Comparison of ENCODE assay signal across 8 cellular contexts in the genomic region with DNA sequence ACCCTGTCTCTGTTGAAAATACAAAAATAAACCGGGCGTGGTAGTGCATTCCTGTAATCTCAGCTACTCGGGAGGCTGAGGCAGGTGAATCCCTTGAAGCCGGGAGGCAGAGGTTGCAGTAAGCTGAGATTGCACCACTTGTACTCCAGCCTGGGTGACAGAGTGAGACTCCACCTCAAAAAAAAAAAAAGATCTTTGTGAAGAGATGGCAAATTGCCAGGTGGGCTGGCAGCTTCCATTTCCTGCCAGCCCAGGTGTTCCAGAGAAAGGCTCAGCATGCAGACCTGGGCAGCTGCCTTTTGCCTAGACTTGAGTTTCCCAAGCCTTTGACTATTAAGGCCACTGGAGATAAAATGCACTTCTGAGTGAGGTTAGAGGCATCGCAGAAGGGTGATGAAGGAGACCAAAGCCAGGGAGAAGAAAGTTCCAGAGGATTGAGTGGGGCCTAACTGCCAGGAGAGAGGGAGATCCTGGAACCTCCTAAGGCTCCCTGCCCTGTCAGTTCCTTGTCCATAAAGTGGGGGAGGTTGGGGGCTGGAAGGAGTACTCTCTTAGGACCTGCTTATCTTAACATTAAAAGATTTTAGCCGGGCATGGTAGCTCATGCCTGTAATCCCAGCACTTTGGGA. TPM values are rescaled to one million over a fixed set of nuclear protein-coding genes. Genes with fewer than 3 reads are reported as not detected.
DNase-seq lines count a peak whose midpoint lies in the region; ATAC-seq and TF ChIP-seq lines count a peak whose summit lies in the region.

No MANE protein-coding gene starts in this region.

- H3K36me3 Mint-ChIP-seq in IgD-negative memory B cell = no peaks in the 10 kb centered on the region

- H3K4me3 ChIP-seq in breast epithelium = no peak overlapping the region
- H3K4me3 ChIP-seq in skin epidermis = no peak overlapping the region

- TF ChIP-seq CTCF in breast epithelium (IDR thresholded peaks at IDR 0.05) = no peak

- peak overlapping the region in 2 of 3 donors; percentile 59 to 77 for H3K27ac Mint-ChIP-seq in IgD-negative memory B cell

- H3K9me3 ChIP-seq in breast epithelium = no peaks in the 10 kb centered on the region

- ATAC-seq in GM21360 (IDR thresholded peaks at IDR 0.05; ENCODE audit: unreplicated experiment) (no peak), left cardiac atrium (no peak)

- H3K36me3 ChIP-seq in breast epithelium = no peaks in the 10 kb centered on the region

- no peaks in the 10 kb centered on the region for H3K27me3 ChIP-seq in breast epithelium

- intact Hi-C loops in breast epithelium (cut with DNase I; ENCODE audit: low total_unique reads) (no loop called here), left cardiac atrium (cut with DNase I) (no loop called here)

- no peak for TF ChIP-seq POLR2A in breast epithelium (IDR thresholded peaks at IDR 0.05)

- H3K4me3 Mint-ChIP-seq in IgD-negative memory B cell = peak overlapping the region in 2 of 4 donors; percentile 73 to 80

- H3K9me3 Mint-ChIP-seq in IgD-negative memory B cell = no peaks in the 10 kb centered on the region

- H3K4me1 ChIP-seq in breast epithelium = peaks cover 20% of the 10 kb centered on the region in 2 donors

- DNase-seq in NCI-H345 (lab: John Stamatoyannopoulos, UW) (peak; percentile 90), breast epithelium (ENCODE audit: low spot score in 2 of 2) (peak; percentile 69 to 88), EL (no peak), AG08396 (ENCODE audit: low spot score) (no peak), left cardiac atrium (no peak)

- peak overlapping the region; percentile 78 to 84 for H3K27ac ChIP-seq in breast epithelium
- H3K27ac ChIP-seq in skin epidermis = peak overlapping the region in 19 of 21 experiments; percentile 2 to 94 (median 67)

- H3K4me1 Mint-ChIP-seq in IgD-negative memory B cell = peaks cover 35 to 38% (median 36%) of the 10 kb centered on the region in 3 donors

- H3K27me3 Mint-ChIP-seq in IgD-negative memory B cell = no peaks in the 10 kb centered on the region

RNA-seq across cellular contexts. Expression of a gene that starts 10.0 kb away (rescaled TPM):
- 79.9 TPM for polyA plus RNA-seq in IgD-negative memory B cell
- total RNA-seq in breast epithelium (100 to 1,000 TPM; 183 to 555 (median 341) TPM), left cardiac atrium (100 to 1,000 TPM in 1 of 2 donors, 10 to 100 TPM in 1; 88.8 to 112 TPM)

RNA-seq across cellular contexts. Expression of a gene that starts 47.7 kb away (rescaled TPM):
- polyA plus RNA-seq in IgD-negative memory B cell = 24.8 TPM
- total RNA-seq in breast epithelium = 10 to 100 TPM; 28.5 to 42.9 (median 29.6) TPM
- 10 to 100 TPM; 25.2 to 28.1 TPM for total RNA-seq in left cardiac atrium

RNA-seq across cellular contexts. Expression of a gene that starts 47.9 kb away (rescaled TPM):
- 426 TPM for polyA plus RNA-seq in IgD-negative memory B cell
- total RNA-seq in breast epithelium (100 to 1,000 TPM; 104 to 155 (median 112) TPM), left cardiac atrium (100 to 1,000 TPM; 155 to 168 TPM)

Comparison
In these comparisons a context has a peak if more than half of its experiments do, and no peak if none do; other contexts are left out.
1. DNase-seq: peak in NCI-H345 (single experiment) and breast epithelium (2 of 2); none in EL (single experiment), AG08396 (single experiment) and left cardiac atrium (single experiment).